In genomic region chr7:82288769-82289535, GRCh38 we compare ENCODE assay signal across 18 cellular contexts.
DNase-seq lines count a peak whose midpoint lies in the region; ATAC-seq and TF ChIP-seq lines count a peak whose summit lies in the region.
"Had no signal": no experiment of that assay in that cellular context is flagged by ENCODE, and none has a peak within 500 bp of the region (broad histone marks: within the 10 kb centered on the region; RNA-seq: fewer than 3 reads in every experiment).

No MANE protein-coding gene starts in this region.

- peak overlapping the region in 7 of 11 experiments; percentile 29 to 88 (median 81); a peak in 13 of 22 replicates for H3K27ac ChIP-seq in BLaER1 treated with 17β-estradiol and CSF1 and Interleukin-3, amounts not matched to agents 10 nM and 100 nM
- peak overlapping the region; percentile 34; the same call in 1 of the 2 replicates for H3K27ac ChIP-seq in HUES64 (ENCODE audit: low read depth, low read length)
- H3K27ac ChIP-seq: GM23248, HL-60, right lobe of liver had no signal

- ATAC-seq in SK-N-SH treated with all-trans-retinoic acid at 6 μM for 48 hours (peak; percentile 74), GM18873 (IDR thresholded peaks at IDR 0.05; ENCODE audit: low FRiP score, unreplicated experiment) (no peak), GM21737 (IDR thresholded peaks at IDR 0.05; ENCODE audit: unreplicated experiment) (no peak)
- ATAC-seq: naive thymus-derived CD4-positive, alpha-beta T cell; right lobe of liver; stimulated activated naive CD8-positive, alpha-beta T cell treated with anti-CD3 and anti-CD28 coated beads, Interleukin-15, Interleukin-2, amounts not matched to agents 100 U/mL and 50 U/mL, for 24 hours had no signal

- H3K4me3 ChIP-seq in BLaER1 treated with 17β-estradiol and CSF1 and Interleukin-3, amounts not matched to agents 10 nM and 100 nM = peak overlapping the region in 1 of 10 experiments; percentile 39; a peak in 1 of 20 replicates
- no peak overlapping the region; the same call in 1 of the 2 replicates for H3K4me3 ChIP-seq in HUES64 (ENCODE audit: low read length)
- H3K4me3 ChIP-seq: GM23248, right lobe of liver had no signal

- peaks cover 16 to 48% (median 39%) of the 10 kb centered on the region in 10 experiments; a peak in 18 of 20 replicates for H3K4me1 ChIP-seq in BLaER1 treated with 17β-estradiol and CSF1 and Interleukin-3, amounts not matched to agents 10 nM and 100 nM
- H3K4me1 ChIP-seq in HUES64 (ENCODE audit: insufficient read depth, low read length) = peaks cover 48% of the 10 kb centered on the region
- H3K4me1 ChIP-seq: right lobe of liver had no signal

- WGBS in HUES64 = 83% methylated on average over 4 of the region's 4 CpGs

- peak overlapping the region in 8 of 11 experiments; percentile 7 to 75 (median 52); a peak in 11 of 22 replicates for H3K4me2 ChIP-seq in BLaER1 treated with 17β-estradiol and CSF1 and Interleukin-3, amounts not matched to agents 10 nM and 100 nM

- DNase-seq in inferior parietal cortex (ENCODE audit: extremely low spot score) = peak; percentile 42
- DNase-seq in activated naive CD4-positive, alpha-beta T cell treated with Interleukin-2 at 50 U/mL for 16 hours = no peak
- DNase-seq in stimulated activated CD4-positive, alpha-beta T cell treated with anti-CD3 and anti-CD28 coated beads, Interleukin-15, amount 100 ng/mL, for 24 hours = no peak
- DNase-seq: activated B cell treated with CpG ODN at 0.5 μM for 24 hours; AML-193; DND-41; GM23248; naive thymus-derived CD4-positive, alpha-beta T cell; NCI-H524; right lobe of liver; SIG-M5; stimulated activated naive CD8-positive, alpha-beta T cell treated with anti-CD3 and anti-CD28 coated beads, Interleukin-15, Interleukin-2, amounts not matched to agents 100 U/mL and 50 U/mL, for 24 hours had no signal

- H3K36me3 ChIP-seq in BLaER1 treated with 17β-estradiol and CSF1 and Interleukin-3, amounts not matched to agents 10 nM and 100 nM = peaks cover 0 to 6% (median 0%) of the 10 kb centered on the region in 11 experiments; a peak in 1 of 22 replicates
- H3K36me3 ChIP-seq in HUES64 (ENCODE audit: insufficient read depth, low read length) = no peaks in the 10 kb centered on the region
- H3K36me3 ChIP-seq: right lobe of liver had no signal

- peaks cover 0 to 44% (median 12%) of the 10 kb centered on the region in 11 experiments; a peak in 10 of 22 replicates for H3K9me3 ChIP-seq in BLaER1 treated with 17β-estradiol and CSF1 and Interleukin-3, amounts not matched to agents 10 nM and 100 nM (replicated peaks in 1 of 11)
- H3K9me3 ChIP-seq in HUES64 (ENCODE audit: insufficient read depth, low read depth, low read length) = peaks cover 4% of the 10 kb centered on the region; the same call in 1 of the 2 replicates
- H3K9me3 ChIP-seq: right lobe of liver had no signal

- H4K20me1 ChIP-seq in BLaER1 treated with 17β-estradiol and CSF1 and Interleukin-3, amounts not matched to agents 10 nM and 100 nM = no peaks in the 10 kb centered on the region

- H3K27me3 ChIP-seq in BLaER1 treated with 17β-estradiol and CSF1 and Interleukin-3, amounts not matched to agents 10 nM and 100 nM = no peaks in the 10 kb centered on the region
- no peaks in the 10 kb centered on the region for H3K27me3 ChIP-seq in HUES64 (ENCODE audit: insufficient read depth, low read length)
- H3K27me3 ChIP-seq: right lobe of liver had no signal

- H3K9ac ChIP-seq in BLaER1 treated with 17β-estradiol and CSF1 and Interleukin-3, amounts not matched to agents 10 nM and 100 nM = peak overlapping the region in 1 of 11 experiments; percentile 76; a peak in 1 of 22 replicates
- H3K9ac ChIP-seq in HUES64 (ENCODE audit: low read depth, low read length) = 0 out of 2 replicates have a peak overlapping the region, but pooled peaks have one; percentile 14
- H3K9ac ChIP-seq: GM23248 had no signal

TF ChIP-seq in SK-N-SH treated with all-trans-retinoic acid at 6 μM for 48 hours, 23 proteins besides CTCF, POLR2A, EP300 and RAD21:
- TF ChIP-seq TCF4 (CRISPR knock-in tag; IDR thresholded peaks at IDR 0.05; ENCODE audit: borderline replicate concordance) (no peak), ZC3H10 (CRISPR knock-in tag; IDR thresholded peaks at IDR 0.05) (no peak), PATZ1 (CRISPR knock-in tag; IDR thresholded peaks at IDR 0.05; ENCODE audit: borderline replicate concordance) (no peak), ARNTL (CRISPR knock-in tag; IDR thresholded peaks at IDR 0.05; ENCODE audit: borderline replicate concordance, low read depth) (no peak), ZFP30 (CRISPR knock-in tag; IDR thresholded peaks at IDR 0.05) (no peak), ZNF565 (CRISPR knock-in tag; conservative IDR thresholded peaks at IDR 0.05; ENCODE audit: low read depth) (no peak), ZNF8 (CRISPR knock-in tag; IDR thresholded peaks at IDR 0.05) (no peak), BACH2 (CRISPR knock-in tag; IDR thresholded peaks at IDR 0.05; ENCODE audit: borderline replicate concordance) (no peak), OSR1 (CRISPR knock-in tag; IDR thresholded peaks at IDR 0.05) (no peak), PPARA (CRISPR knock-in tag; IDR thresholded peaks at IDR 0.05; ENCODE audit: borderline replicate concordance) (no peak), ESRRG (CRISPR knock-in tag; IDR thresholded peaks at IDR 0.05) (no peak), SNAI2 (CRISPR knock-in tag; IDR thresholded peaks at IDR 0.05) (no peak)
